ENCODE assay signal across 37 cellular contexts in genomic region chr9:130428096-130428665, GRCh38.
"Had no signal": no experiment of that assay in that cellular context is flagged by ENCODE, and none has a peak within 500 bp of the region (broad histone marks: within the 10 kb centered on the region; RNA-seq: fewer than 3 reads in every experiment).

No MANE protein-coding gene starts in this region.

- H3K27ac Mint-ChIP-seq: activated CD4-positive, alpha-beta memory T cell treated with anti-CD3 and anti-CD28 coated beads, Interleukin-2, amount 10 ng/mL, durations not matched to agents 7 days and 5 days; activated CD8-positive, alpha-beta memory T cell treated with anti-CD3 and anti-CD28 coated beads, Interleukin-2, amount 10 ng/mL, durations not matched to agents 7 days and 5 days; activated naive CD8-positive, alpha-beta T cell treated with anti-CD3 and anti-CD28 coated beads for 36 hours; activated T-cell treated with anti-CD3 and anti-CD28 coated beads, Interleukin-2, amount 50 U/mL, for 72 hours; activated T-helper 17 cell treated with anti-CD3 and anti-CD28 coated beads, Interleukin-2, amount 50 U/mL, for 72 hours had no signal

- H3K9me3 Mint-ChIP-seq: activated CD4-positive, alpha-beta memory T cell treated with anti-CD3 and anti-CD28 coated beads, Interleukin-2, amount 10 ng/mL, durations not matched to agents 7 days and 5 days; activated naive CD8-positive, alpha-beta T cell treated with anti-CD3 and anti-CD28 coated beads for 36 hours; activated T-cell treated with anti-CD3 and anti-CD28 coated beads, Interleukin-2, amount 50 U/mL, for 72 hours; activated T-helper 17 cell treated with anti-CD3 and anti-CD28 coated beads, Interleukin-2, amount 50 U/mL, for 72 hours had no signal

- ATAC-seq: activated CD8-positive, alpha-beta memory T cell treated with anti-CD3 and anti-CD28 coated beads, Interleukin-2, amount 10 ng/mL, durations not matched to agents 7 days and 5 days; activated T-cell treated with anti-CD3 and anti-CD28 coated beads, Interleukin-2, amount 50 U/mL, for 72 hours; activated T-helper 17 cell treated with anti-CD3 and anti-CD28 coated beads, Interleukin-2, amount 50 U/mL, for 72 hours; PC-3 had no signal

- H3K27ac ChIP-seq: brain microvascular endothelial cell, Peyer's patch, SJCRH30, SK-N-MC, WERI-Rb-1 had no signal

- H3K4me1 Mint-ChIP-seq: activated T-helper 17 cell treated with anti-CD3 and anti-CD28 coated beads, Interleukin-2, amount 50 U/mL, for 72 hours had no signal

- H3K27me3 ChIP-seq: brain microvascular endothelial cell, Peyer's patch, SJCRH30 had no signal

- DNase-seq: activated CD4-positive, alpha-beta memory T cell treated with anti-CD3 and anti-CD28 coated beads, Interleukin-2, amount 10 ng/mL, durations not matched to agents 7 days and 5 days; activated CD4-positive, alpha-beta T cell treated with anti-CD3 and anti-CD28 coated beads for 1 hour; activated CD4-positive, alpha-beta T cell treated with anti-CD3 and anti-CD28 coated beads for 48 hours; activated CD4-positive, CD25-positive, alpha-beta regulatory T cell; activated CD8-positive, alpha-beta memory T cell treated with anti-CD3 and anti-CD28 coated beads for 24 hours; activated CD8-positive, alpha-beta memory T cell treated with anti-CD3 and anti-CD28 coated beads, Interleukin-2, amount 10 ng/mL, durations not matched to agents 7 days and 5 days; activated effector memory CD4-positive, alpha-beta T cell treated with anti-CD3 and anti-CD28 coated beads, Interleukin-2, amount 50 U/mL, for 16 hours; activated naive CD4-positive, alpha-beta T cell; activated naive CD4-positive, alpha-beta T cell treated with anti-CD3 and anti-CD28 coated beads, Interleukin-2, amount 50 U/mL, for 16 hours; activated naive CD8-positive, alpha-beta T cell treated with anti-CD3 and anti-CD28 coated beads for 36 hours; activated T-cell treated with anti-CD3 and anti-CD28 coated beads, Interleukin-2, amount 50 U/mL, for 1 hour; activated T-cell treated with anti-CD3 and anti-CD28 coated beads, Interleukin-2, amount 50 U/mL, for 72 hours; amniotic stem cell; aorta; brain microvascular endothelial cell; central memory CD4-positive, alpha-beta T cell; Karpas-422; KBM-7; NCI-H1048; NCI-H1105 treated with DMSO at 0.1 percent for 48 hours; NCI-H1436; NCI-H1694; NCI-H1930; NCI-H2081 treated with DMSO at 0.1 percent for 48 hours; NCI-H226; NCI-H524 treated with DMSO at 0.1 percent for 48 hours; NCI-H748 treated with DMSO at 0.1 percent for 48 hours; NK-92 treated with Interleukin-12 subunit alpha and Interleukin-12 subunit beta, amount 100 ng/mL, for 24 hours; PC-3; Peyer's patch; Right ventricle myocardium superior; RPMI8226; SJCRH30; T1000; WERI-Rb-1 had no signal

- H3K9me3 ChIP-seq: SJCRH30 had no signal

- H3K36me3 ChIP-seq: brain microvascular endothelial cell, Peyer's patch, SJCRH30, WERI-Rb-1 had no signal

- H3K4me3 ChIP-seq: Peyer's patch, SJCRH30, SK-N-MC had no signal

- H3K4me3 Mint-ChIP-seq: activated CD4-positive, alpha-beta memory T cell treated with anti-CD3 and anti-CD28 coated beads, Interleukin-2, amount 10 ng/mL, durations not matched to agents 7 days and 5 days; activated CD8-positive, alpha-beta memory T cell treated with anti-CD3 and anti-CD28 coated beads, Interleukin-2, amount 10 ng/mL, durations not matched to agents 7 days and 5 days; activated naive CD8-positive, alpha-beta T cell treated with anti-CD3 and anti-CD28 coated beads for 36 hours; activated T-cell treated with anti-CD3 and anti-CD28 coated beads, Interleukin-2, amount 50 U/mL, for 72 hours; activated T-helper 17 cell treated with anti-CD3 and anti-CD28 coated beads, Interleukin-2, amount 50 U/mL, for 72 hours had no signal

- H3K36me3 Mint-ChIP-seq: activated CD8-positive, alpha-beta memory T cell treated with anti-CD3 and anti-CD28 coated beads, Interleukin-2, amount 10 ng/mL, durations not matched to agents 7 days and 5 days; activated naive CD8-positive, alpha-beta T cell treated with anti-CD3 and anti-CD28 coated beads for 36 hours had no signal
